Comparison of ENCODE assay signal across 8 cellular contexts in the genomic region with DNA sequence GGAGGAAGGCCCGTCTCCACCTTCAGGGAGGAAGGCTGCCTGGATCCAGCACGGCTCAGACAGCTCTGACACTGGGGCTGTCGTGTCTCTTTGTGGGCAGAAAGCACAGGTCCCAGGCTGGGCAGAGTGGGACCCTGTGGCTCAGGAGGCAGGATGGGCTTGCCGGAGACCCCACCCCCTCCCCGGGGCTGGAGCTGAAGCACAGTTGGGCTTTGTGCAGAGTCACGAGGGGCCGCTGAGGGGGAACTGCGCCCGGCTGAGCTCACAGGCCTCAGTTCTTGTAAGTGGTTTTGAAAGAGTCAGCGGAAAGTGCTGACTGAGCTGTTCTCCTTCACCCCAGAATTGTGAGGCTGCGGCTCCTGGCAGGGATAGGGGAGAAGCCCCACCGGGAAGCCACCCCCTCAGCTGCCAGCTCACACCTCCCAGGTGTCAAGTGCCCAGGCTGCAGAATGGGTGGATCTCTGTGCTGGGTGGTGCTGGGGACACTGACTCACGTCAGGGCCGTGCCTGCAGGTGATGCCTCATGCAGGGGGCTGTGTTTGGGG. TPM values are rescaled to one million over a fixed set of nuclear protein-coding genes. Genes with fewer than 3 reads are reported as not detected.
DNase-seq lines count a peak whose midpoint lies in the region; ATAC-seq and TF ChIP-seq lines count a peak whose summit lies in the region.

No MANE protein-coding gene starts in this region.

- DNase-seq in T follicular helper cell (ENCODE audit: low read depth), result peak; percentile 19
- DNase-seq in endothelial cell (ENCODE audit: low spot score), result no peak
- DNase-seq in NCI-H2196 treated with DMSO at 0.1 percent for 48 hours (lab: John Stamatoyannopoulos, UW; ENCODE audit: unreplicated experiment), result no peak
- no peak for DNase-seq in NCI-H2107 (lab: John Stamatoyannopoulos, UW)
- DNase-seq in DMS53 treated with DMSO at 0.1 percent for 48 hours (lab: John Stamatoyannopoulos, UW; ENCODE audit: unreplicated experiment), result no peak

- H3K27me3 Mint-ChIP-seq in endothelial cell (ENCODE audit: unreplicated experiment) (peaks cover 16% of the 10 kb centered on the region), nephron (ENCODE audit: low read depth) (no peaks in the 10 kb centered on the region)

- ATAC-seq in GM18907 (IDR thresholded peaks at IDR 0.05; ENCODE audit: unreplicated experiment), result peak; percentile 40
- ATAC-seq in HG03442 (IDR thresholded peaks at IDR 0.05; ENCODE audit: unreplicated experiment), result no peak

- no peaks in the 10 kb centered on the region for H3K36me3 Mint-ChIP-seq in endothelial cell (ENCODE audit: low read depth, unreplicated experiment)
- no peaks in the 10 kb centered on the region for H3K36me3 Mint-ChIP-seq in nephron (ENCODE audit: low read depth)

- peaks cover 17% of the 10 kb centered on the region for H3K4me1 Mint-ChIP-seq in endothelial cell (ENCODE audit: unreplicated experiment)
- H3K4me1 Mint-ChIP-seq in nephron, result peaks cover 59% of the 10 kb centered on the region

- TF ChIP-seq CTCF in endothelial cell (IDR thresholded peaks at IDR 0.05; ENCODE audit: unreplicated experiment) (no peak), nephron (IDR thresholded peaks at IDR 0.05; ENCODE audit: unreplicated experiment in 3 of 3) (no peak)

- H3K4me3 Mint-ChIP-seq in endothelial cell (ENCODE audit: unreplicated experiment), result no peak overlapping the region
- peak overlapping the region; percentile 38 to 53 (median 43) for H3K4me3 Mint-ChIP-seq in nephron

- peak overlapping the region; percentile 84 for H3K27ac Mint-ChIP-seq in endothelial cell (ENCODE audit: unreplicated experiment)
- H3K27ac Mint-ChIP-seq in nephron, result peak overlapping the region; percentile 85 to 98 (median 85)

- H3K9me3 Mint-ChIP-seq in endothelial cell (ENCODE audit: unreplicated experiment) (no peaks in the 10 kb centered on the region), nephron (no peaks in the 10 kb centered on the region)

RNA-seq across cellular contexts. Expression of a gene that starts 12.2 kb away (rescaled TPM):
- total RNA-seq in endothelial cell (ENCODE audit: unreplicated experiment), result 5.7 TPM
